ENCODE assay signal across 33 cellular contexts in genomic region chr4:126812076-126812475, GRCh38.
"Had no signal": no experiment of that assay in that cellular context is flagged by ENCODE, and none has a peak within 500 bp of the region (broad histone marks: within the 10 kb centered on the region; RNA-seq: fewer than 3 reads in every experiment).

No MANE protein-coding gene starts in this region.

- H3K9me3 ChIP-seq: Peyer's patch had no signal

- H3K4me3 Mint-ChIP-seq: activated B cell treated with CpG ODN at 0.5 μM for 24 hours; activated CD4-positive, alpha-beta memory T cell treated with anti-CD3 and anti-CD28 coated beads for 36 hours; activated naive CD4-positive, alpha-beta T cell treated with anti-CD3 and anti-CD28 coated beads, Interleukin-2, amount 10 ng/mL, durations not matched to agents 7 days and 5 days; activated naive CD8-positive, alpha-beta T cell; activated naive CD8-positive, alpha-beta T cell treated with anti-CD3 and anti-CD28 coated beads, Interleukin-2, amount 50 U/mL, for 24 hours; brain had no signal

- H3K4me1 Mint-ChIP-seq: activated B cell treated with CpG ODN at 0.5 μM for 24 hours; activated naive CD4-positive, alpha-beta T cell treated with anti-CD3 and anti-CD28 coated beads, Interleukin-2, amount 10 ng/mL, durations not matched to agents 7 days and 5 days; activated naive CD8-positive, alpha-beta T cell treated with anti-CD3 and anti-CD28 coated beads, Interleukin-2, amount 50 U/mL, for 24 hours had no signal

- H3K4me3 ChIP-seq: Peyer's patch had no signal

- H3K27ac ChIP-seq: Peyer's patch, VCaP had no signal

- H3K27me3 Mint-ChIP-seq: activated B cell treated with CpG ODN at 0.5 μM for 24 hours; activated CD4-positive, alpha-beta memory T cell treated with anti-CD3 and anti-CD28 coated beads for 36 hours; activated naive CD4-positive, alpha-beta T cell treated with anti-CD3 and anti-CD28 coated beads, Interleukin-2, amount 10 ng/mL, durations not matched to agents 7 days and 5 days; activated naive CD8-positive, alpha-beta T cell; activated naive CD8-positive, alpha-beta T cell treated with anti-CD3 and anti-CD28 coated beads, Interleukin-2, amount 50 U/mL, for 24 hours had no signal

- H3K27me3 ChIP-seq: Peyer's patch had no signal

- H3K4me1 ChIP-seq: Peyer's patch had no signal

- H3K27ac Mint-ChIP-seq: activated B cell treated with CpG ODN at 0.5 μM for 24 hours; activated CD4-positive, alpha-beta memory T cell treated with anti-CD3 and anti-CD28 coated beads for 36 hours; activated naive CD4-positive, alpha-beta T cell treated with anti-CD3 and anti-CD28 coated beads, Interleukin-2, amount 10 ng/mL, durations not matched to agents 7 days and 5 days; activated naive CD8-positive, alpha-beta T cell; activated naive CD8-positive, alpha-beta T cell treated with anti-CD3 and anti-CD28 coated beads, Interleukin-2, amount 50 U/mL, for 24 hours; brain had no signal

- ATAC-seq: activated naive CD8-positive, alpha-beta T cell treated with anti-CD3 and anti-CD28 coated beads, Interleukin-2, amount 50 U/mL, for 24 hours; Right ventricle myocardium inferior; SK-N-SH treated with all-trans-retinoic acid at 6 μM for 48 hours had no signal

- DNase-seq: activated B cell treated with CpG ODN at 0.5 μM for 24 hours; activated CD4-positive, alpha-beta memory T cell treated with anti-CD3 and anti-CD28 coated beads for 36 hours; activated CD4-positive, alpha-beta T cell treated with anti-CD3 and anti-CD28 coated beads for 4 hours; activated CD4-positive, alpha-beta T cell treated with anti-CD3 and anti-CD28 coated beads, Interleukin-2, amount 50 U/mL, for 1 hour; activated CD4-positive, CD25-positive, alpha-beta regulatory T cell treated with anti-CD3 and anti-CD28 coated beads, Interleukin-2, amount 50 U/mL, for 72 hours; activated CD8-positive, alpha-beta memory T cell treated with anti-CD3 and anti-CD28 coated beads, Interleukin-2, amount 50 U/mL, for 4 hours; activated effector memory CD4-positive, alpha-beta T cell treated with Interleukin-2 at 50 U/mL for 16 hours; activated naive CD4-positive, alpha-beta T cell treated with anti-CD3 and anti-CD28 coated beads, Interleukin-2, amount 10 ng/mL, durations not matched to agents 7 days and 5 days; activated naive CD8-positive, alpha-beta T cell treated with anti-CD3 and anti-CD28 coated beads, Interleukin-2, amount 50 U/mL, for 24 hours; activated T-cell treated with anti-CD3 and anti-CD28 coated beads for 4 hours; activated T-cell treated with anti-CD3 and anti-CD28 coated beads, Interleukin-2, amount 50 U/mL, for 48 hours; anterior cingulate cortex; Karpas-422; KBM-7; NCI-H1105; NCI-H1417 treated with DMSO at 0.1 percent for 48 hours; NCI-H187 treated with DMSO at 0.1 percent for 48 hours; NCI-H2081 treated with DMSO at 0.1 percent for 48 hours; NCI-H226; NCI-H446 treated with DMSO at 0.1 percent for 48 hours; NCI-H524; Peyer's patch; RPMI8226; SIG-M5; SW 1271; T-helper 1 cell; T-helper 2 cell; T-helper 9 cell had no signal

- H3K36me3 ChIP-seq: Peyer's patch had no signal

- H3K36me3 Mint-ChIP-seq: activated CD4-positive, alpha-beta memory T cell treated with anti-CD3 and anti-CD28 coated beads for 36 hours; activated naive CD4-positive, alpha-beta T cell treated with anti-CD3 and anti-CD28 coated beads, Interleukin-2, amount 10 ng/mL, durations not matched to agents 7 days and 5 days; activated naive CD8-positive, alpha-beta T cell; brain had no signal
